Comparison of ENCODE assay signal across 16 cellular contexts in genomic region chr2:46801731-46802664, GRCh38.
DNase-seq lines count a peak whose midpoint lies in the region; ATAC-seq and TF ChIP-seq lines count a peak whose summit lies in the region.
"Had no signal": no experiment of that assay in that cellular context is flagged by ENCODE, and none has a peak within 500 bp of the region (broad histone marks: within the 10 kb centered on the region; RNA-seq: fewer than 3 reads in every experiment).

No MANE protein-coding gene starts in this region.

- no peaks in the 10 kb centered on the region for H3K79me1 ChIP-seq in trophoblast cell (ENCODE audit: low read length)

- no peak overlapping the region for H3K23ac ChIP-seq in trophoblast cell (ENCODE audit: low read length)

- H3K4me3 Mint-ChIP-seq in progenitor cell of endocrine pancreas (ENCODE audit: low read depth) = no peak overlapping the region
- H3K4me3 Mint-ChIP-seq: CD4-positive, alpha-beta T cell; natural killer cell had no signal

- no peak overlapping the region for H4K91ac ChIP-seq in trophoblast cell (ENCODE audit: low read depth, low read length)

- H4K8ac ChIP-seq in trophoblast cell (ENCODE audit: low read depth, low read length) = no peak overlapping the region

- no peak overlapping the region for H2BK5ac ChIP-seq in trophoblast cell (ENCODE audit: low read depth, low read length, poor library complexity)

- no peak overlapping the region for H3K4ac ChIP-seq in trophoblast cell (ENCODE audit: low read depth, low read length)

- intact Hi-C loops in body of pancreas (cut with DNase I) = no loop called here

- H3K36me3 ChIP-seq in fibroblast of lung (ENCODE audit: control insufficient read depth, insufficient read depth, low read length) = no peaks in the 10 kb centered on the region
- peaks cover 8% of the 10 kb centered on the region for H3K36me3 ChIP-seq in osteoblast (ENCODE audit: insufficient read depth, low read length)
- no peaks in the 10 kb centered on the region for H3K36me3 ChIP-seq in trophoblast cell (ENCODE audit: control insufficient read depth in 1 of 2, insufficient read depth in 2 of 2, low read length in 2 of 2)
- no peaks in the 10 kb centered on the region for H3K36me3 ChIP-seq in body of pancreas (replicated peaks in 1 of 2; ENCODE audit: insufficient read depth in 1 of 2, low read depth in 2 of 2)
- H3K36me3 ChIP-seq: suprapubic skin had no signal

- H4K20me1 ChIP-seq in fibroblast of lung (ENCODE audit: control insufficient read depth, extremely low read depth, insufficient read depth, low read length) (no peaks in the 10 kb centered on the region), osteoblast (ENCODE audit: insufficient read depth, low read length) (no peaks in the 10 kb centered on the region)

- H3K9me3 ChIP-seq in fibroblast of lung (ENCODE audit: control insufficient read depth, insufficient read depth, low read depth, low read length) = no peaks in the 10 kb centered on the region
- no peaks in the 10 kb centered on the region for H3K9me3 ChIP-seq in osteoblast (ENCODE audit: low read depth, low read length)
- peaks cover 2% of the 10 kb centered on the region for H3K9me3 ChIP-seq in trophoblast cell (ENCODE audit: insufficient read depth, low read depth, low read length)
- no peaks in the 10 kb centered on the region for H3K9me3 ChIP-seq in body of pancreas
- H3K9me3 ChIP-seq: suprapubic skin had no signal

- H3K79me2 ChIP-seq in fibroblast of lung (ENCODE audit: control insufficient read depth, insufficient read depth, low read length) = no peaks in the 10 kb centered on the region
- H3K79me2 ChIP-seq in osteoblast (ENCODE audit: insufficient read depth, low read length) = peaks cover 8% of the 10 kb centered on the region
- H3K79me2 ChIP-seq in trophoblast cell (ENCODE audit: control insufficient read depth, insufficient read depth, low read length, poor library complexity) = no peaks in the 10 kb centered on the region

- H3K27me3 ChIP-seq in fibroblast of lung (ENCODE audit: control insufficient read depth, insufficient read depth, low read length) (no peaks in the 10 kb centered on the region), osteoblast (ENCODE audit: insufficient read depth, low read length) (no peaks in the 10 kb centered on the region), trophoblast cell (ENCODE audit: insufficient read depth, low read length) (no peaks in the 10 kb centered on the region), body of pancreas (no peaks in the 10 kb centered on the region)
- H3K27me3 ChIP-seq: suprapubic skin had no signal

- H2BK120ac ChIP-seq in trophoblast cell (ENCODE audit: insufficient read depth, low read length, poor library complexity) = no peak overlapping the region

- H2BK12ac ChIP-seq in trophoblast cell (ENCODE audit: low read length) = no peak overlapping the region

- no peaks in the 10 kb centered on the region for H3K36me3 Mint-ChIP-seq in progenitor cell of endocrine pancreas (ENCODE audit: insufficient read depth)
- H3K36me3 Mint-ChIP-seq: activated naive CD4-positive, alpha-beta T cell treated with anti-CD3 and anti-CD28 coated beads, Interleukin-2, amount 50 U/mL, for 72 hours; natural killer cell had no signal

- no peak overlapping the region for H3K4me2 ChIP-seq in fibroblast of lung (ENCODE audit: extremely low read depth, insufficient read depth, low read length)
- peak overlapping the region; percentile 12 for H3K4me2 ChIP-seq in osteoblast (ENCODE audit: insufficient read depth, low read length)
- no peak overlapping the region for H3K4me2 ChIP-seq in trophoblast cell (ENCODE audit: low read length)

- H3K4me3 ChIP-seq in fibroblast of lung (replicated peaks in 1 of 4; ENCODE audit: control extremely low read depth in 1 of 4, insufficient read depth in 1 of 4, low read depth in 3 of 4, low read length in 4 of 4) = no peak overlapping the region
- H3K4me3 ChIP-seq in osteoblast (ENCODE audit: insufficient read depth, low read length) = no peak overlapping the region
- no peak overlapping the region for H3K4me3 ChIP-seq in trophoblast cell (ENCODE audit: low read depth, low read length)
- H3K4me3 ChIP-seq in body of pancreas = no peak overlapping the region
- H3K4me3 ChIP-seq: suprapubic skin had no signal

- TF ChIP-seq CTCF in fibroblast of lung (conservative IDR thresholded peaks at IDR 0.05 in 1 of 2, IDR thresholded peaks at IDR 0.05 in 1 of 2; ENCODE audit: low read depth in 1 of 2, low read length in 2 of 2) = no peak
- TF ChIP-seq CTCF in osteoblast (IDR thresholded peaks at IDR 0.05; ENCODE audit: extremely low read depth, low read depth, low read length) = no peak
- no peak for TF ChIP-seq CTCF in body of pancreas (IDR thresholded peaks at IDR 0.05)
- TF ChIP-seq CTCF in progenitor cell of endocrine pancreas (IDR thresholded peaks at IDR 0.05; ENCODE audit: unreplicated experiment) = no peak

- no peak overlapping the region for H2AFZ ChIP-seq in fibroblast of lung (ENCODE audit: low read length)
- no peak overlapping the region for H2AFZ ChIP-seq in osteoblast (ENCODE audit: low read length)
- no peak overlapping the region for H2AFZ ChIP-seq in trophoblast cell (ENCODE audit: insufficient read depth, low read length, poor library complexity)

- no peaks in the 10 kb centered on the region for H3K9me3 Mint-ChIP-seq in progenitor cell of endocrine pancreas (ENCODE audit: low read depth)
- H3K9me3 Mint-ChIP-seq: activated naive CD4-positive, alpha-beta T cell treated with anti-CD3 and anti-CD28 coated beads, Interleukin-2, amount 50 U/mL, for 72 hours; CD4-positive, alpha-beta T cell; natural killer cell had no signal

- no CpG with 5 or more reads among the region's 13 CpGs for WGBS in trophoblast cell (ENCODE audit: extremely low coverage, insufficient coverage, insufficient read length)
- WGBS in body of pancreas, 2 donors = 81 to 82% methylated on average over 6 to 13 of the region's 13 CpGs

- H3K27ac ChIP-seq in fibroblast of lung (ENCODE audit: insufficient read depth, low read length) = peak overlapping the region; percentile 46
- H3K27ac ChIP-seq in osteoblast (ENCODE audit: low read depth, low read length) = peak overlapping the region; percentile 93
- H3K27ac ChIP-seq in trophoblast cell (ENCODE audit: low read depth, low read length) = no peak overlapping the region
- no peak overlapping the region for H3K27ac ChIP-seq in body of pancreas
- H3K27ac ChIP-seq: suprapubic skin had no signal

- no peak for TF ChIP-seq POLR2A in body of pancreas (IDR thresholded peaks at IDR 0.05)

- no peak overlapping the region for H3K18ac ChIP-seq in trophoblast cell (ENCODE audit: low read length)

- H3K27me3 Mint-ChIP-seq in progenitor cell of endocrine pancreas = peaks cover 3% of the 10 kb centered on the region

- no peak for ATAC-seq in body of pancreas
- ATAC-seq: activated naive CD4-positive, alpha-beta T cell treated with anti-CD3 and anti-CD28 coated beads, Interleukin-2, amount 50 U/mL, for 72 hours; natural killer cell had no signal

- DNase-seq in GM04504 (ENCODE audit: low read depth) = peak; percentile 55
- DNase-seq in RPMI7951 (ENCODE audit: low read depth) = peak; percentile 86
- peak in 1 of 2 donors; percentile 78 for DNase-seq in fibroblast of lung (ENCODE audit: low read depth in 2 of 2)
- DNase-seq in osteoblast (ENCODE audit: insufficient read length, low spot score, missing footprints) = peak; percentile 82
- DNase-seq in trophoblast cell = no peak
- no peak for DNase-seq in body of pancreas
- no peak for DNase-seq in progenitor cell of endocrine pancreas (ENCODE audit: low spot score, unreplicated experiment)
- no peak for DNase-seq in NCI-H187 treated with DMSO at 0.1 percent for 48 hours (lab: John Stamatoyannopoulos, UW)
- DNase-seq: CD4-positive, alpha-beta T cell; cortex of kidney; natural killer cell; NCI-H1436; NCI-H748 treated with DMSO at 0.1 percent for 48 hours; SHP77 had no signal

- H2AK5ac ChIP-seq in trophoblast cell (ENCODE audit: low read length) = no peak overlapping the region

- no peak overlapping the region for H3K14ac ChIP-seq in trophoblast cell (ENCODE audit: low read length)

- H4K12ac ChIP-seq in trophoblast cell (ENCODE audit: low read depth, low read length) = no peak overlapping the region

- H3K4me1 ChIP-seq in fibroblast of lung (ENCODE audit: control insufficient read depth, extremely low read depth, insufficient read depth, low read length) (peaks cover 51% of the 10 kb centered on the region), osteoblast (ENCODE audit: insufficient read depth, low read length) (peaks cover 87% of the 10 kb centered on the region), trophoblast cell (ENCODE audit: control insufficient read depth in 1 of 2, insufficient read depth in 2 of 2, low read length in 2 of 2) (no peaks in the 10 kb centered on the region), body of pancreas (no peaks in the 10 kb centered on the region)

- H3K9ac ChIP-seq in fibroblast of lung (ENCODE audit: insufficient read depth, low read length) = no peak overlapping the region
- H3K9ac ChIP-seq in trophoblast cell (ENCODE audit: low read length) = no peak overlapping the region

- no peaks in the 10 kb centered on the region for H3K4me1 Mint-ChIP-seq in progenitor cell of endocrine pancreas (ENCODE audit: low read depth)
- H3K4me1 Mint-ChIP-seq: natural killer cell had no signal

- no peak overlapping the region for H3K27ac Mint-ChIP-seq in progenitor cell of endocrine pancreas
- H3K27ac Mint-ChIP-seq: activated naive CD4-positive, alpha-beta T cell treated with anti-CD3 and anti-CD28 coated beads, Interleukin-2, amount 50 U/mL, for 72 hours; CD4-positive, alpha-beta T cell; natural killer cell had no signal

Comparison
In these comparisons a context has a peak if more than half of its experiments do, and no peak if none do; other contexts are left out.
1. DNase-seq: peak in GM04504 (single experiment), RPMI7951 (single experiment) and osteoblast (single experiment); none in trophoblast cell (0 of 2), body of pancreas (0 of 4), progenitor cell of endocrine pancreas (single experiment) and NCI-H187 treated with DMSO at 0.1 percent for 48 hours (single experiment).
2. H3K27ac ChIP-seq: peak in fibroblast of lung (single experiment) and osteoblast (single experiment); none in trophoblast cell (single experiment) and body of pancreas (0 of 4).